In the genomic region with DNA sequence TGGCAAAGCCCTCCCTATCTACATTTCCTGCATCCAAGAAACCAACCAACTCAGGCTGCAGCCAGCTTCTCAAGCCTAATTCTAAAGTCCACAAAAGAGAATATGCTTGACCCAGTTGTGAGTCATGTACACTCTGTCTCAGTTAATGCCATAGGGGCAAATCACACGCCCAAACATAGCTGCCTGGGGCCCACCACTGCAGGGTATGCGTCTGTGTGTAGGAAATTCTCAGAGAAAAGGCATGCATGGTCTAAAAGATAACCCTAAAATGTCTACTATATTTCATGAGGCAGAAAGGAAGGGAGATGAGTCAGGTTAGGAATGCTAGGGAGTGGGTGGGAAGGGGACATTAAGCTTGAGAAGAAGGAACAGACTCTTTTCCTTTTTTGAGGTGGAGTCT, we compare ENCODE assay signal across 15 cellular contexts. TPM values are rescaled to one million over a fixed set of nuclear protein-coding genes. Genes with fewer than 3 reads are reported as not detected.
DNase-seq lines count a peak whose midpoint lies in the region; ATAC-seq, FAIRE-seq and TF ChIP-seq lines count a peak whose summit lies in the region.
"Had no signal": no experiment of that assay in that cellular context is flagged by ENCODE, and none has a peak within 500 bp of the region (broad histone marks: within the 10 kb centered on the region; RNA-seq: fewer than 3 reads in every experiment).

No MANE protein-coding gene starts in this region.

- no peak for TF ChIP-seq CTCF in epithelial cell of esophagus (IDR thresholded peaks at IDR 0.05; ENCODE audit: insufficient read depth, low read depth, low read length, missing control alignments)
- TF ChIP-seq CTCF in osteocyte (IDR thresholded peaks at IDR 0.05), result no peak
- no peak for TF ChIP-seq CTCF in heart left ventricle (IDR thresholded peaks at IDR 0.05)
- no peak for TF ChIP-seq CTCF in CD14-positive monocyte (IDR thresholded peaks at IDR 0.05)

- 58 to 70% (median 63%) methylated on average over 2 of the region's 2 CpGs for WGBS in heart left ventricle, 4 donors

- peak; percentile 97 for DNase-seq in EL
- peak; percentile 36 for DNase-seq in RCC 7860 (ENCODE audit: low spot score)
- peak; percentile 74 for DNase-seq in epithelial cell of esophagus (ENCODE audit: low read depth)
- DNase-seq in osteocyte (ENCODE audit: extremely low spot score, unreplicated experiment), result no peak
- no peak for DNase-seq in heart left ventricle
- no peak for DNase-seq in CD14-positive monocyte (ENCODE audit: low spot score)
- DNase-seq in effector CD8-positive, alpha-beta T cell (lab: John Stamatoyannopoulos, UW), result no peak
- DNase-seq in NCI-H748 (lab: John Stamatoyannopoulos, UW; ENCODE audit: unreplicated experiment), result no peak
- DNase-seq: activated T-cell treated with anti-CD3 and anti-CD28 coated beads, Interleukin-2, amount 50 U/mL, for 72 hours; left cardiac atrium; MV-4-11; SJCRH30 had no signal

- H3K36me3 Mint-ChIP-seq in osteocyte (ENCODE audit: unreplicated experiment) (no peaks in the 10 kb centered on the region), CD14-positive monocyte (peaks cover 2 to 4% of the 10 kb centered on the region in 2 donors)
- H3K36me3 Mint-ChIP-seq: stimulated activated memory B cell treated with anti-CD40 and anti-IgM and Interleukin-4, amounts not matched to agents 10 μg/mL and 1 μg/mL and 100 μg/mL, for 72 hours had no signal

- intact Hi-C loops in heart left ventricle (cut with DNase I), result no loop called here
- intact Hi-C loops in CD14-positive monocyte (cut with micrococcal nuclease), result no loop called here

- no peaks in the 10 kb centered on the region for H3K27me3 Mint-ChIP-seq in osteocyte (ENCODE audit: unreplicated experiment)
- peaks cover 0 to 2% (median 0%) of the 10 kb centered on the region in 3 donors for H3K27me3 Mint-ChIP-seq in CD14-positive monocyte (ENCODE audit: low read depth in 3 of 3)
- H3K27me3 Mint-ChIP-seq: stimulated activated memory B cell treated with anti-CD40 and anti-IgM and Interleukin-4, amounts not matched to agents 10 μg/mL and 1 μg/mL and 100 μg/mL, for 72 hours had no signal

- no peaks in the 10 kb centered on the region for H3K9me3 Mint-ChIP-seq in osteocyte (ENCODE audit: unreplicated experiment)
- H3K9me3 Mint-ChIP-seq in CD14-positive monocyte, result peaks cover 2 to 19% (median 15%) of the 10 kb centered on the region in 7 donors
- H3K9me3 Mint-ChIP-seq: stimulated activated memory B cell treated with anti-CD40 and anti-IgM and Interleukin-4, amounts not matched to agents 10 μg/mL and 1 μg/mL and 100 μg/mL, for 72 hours had no signal

- FAIRE-seq in RCC 7860 (lab: Jason Lieb, UNC), result no peak
- FAIRE-seq: GM12892 had no signal

- peaks cover 0 to 21% (median 12%) of the 10 kb centered on the region in 12 donors for H3K4me1 ChIP-seq in heart left ventricle
- H3K4me1 ChIP-seq: SJCRH30 had no signal

- peaks cover 0 to 10% (median 0%) of the 10 kb centered on the region in 12 donors for H3K9me3 ChIP-seq in heart left ventricle
- H3K9me3 ChIP-seq: SJCRH30 had no signal

- no peak overlapping the region for H3K4me3 Mint-ChIP-seq in osteocyte (ENCODE audit: unreplicated experiment)
- no peak overlapping the region for H3K4me3 Mint-ChIP-seq in CD14-positive monocyte
- H3K4me3 Mint-ChIP-seq: activated T-cell treated with anti-CD3 and anti-CD28 coated beads, Interleukin-2, amount 50 U/mL, for 72 hours; stimulated activated memory B cell treated with anti-CD40 and anti-IgM and Interleukin-4, amounts not matched to agents 10 μg/mL and 1 μg/mL and 100 μg/mL, for 72 hours had no signal

- H3K27ac Mint-ChIP-seq in osteocyte (ENCODE audit: unreplicated experiment) (peak overlapping the region; percentile 62), CD14-positive monocyte (peak overlapping the region in 2 of 7 donors; percentile 46 to 57)
- H3K27ac Mint-ChIP-seq: activated T-cell treated with anti-CD3 and anti-CD28 coated beads, Interleukin-2, amount 50 U/mL, for 72 hours; stimulated activated memory B cell treated with anti-CD40 and anti-IgM and Interleukin-4, amounts not matched to agents 10 μg/mL and 1 μg/mL and 100 μg/mL, for 72 hours had no signal

- no peak for TF ChIP-seq POLR2A in heart left ventricle (IDR thresholded peaks at IDR 0.05)

- no peaks in the 10 kb centered on the region for H3K27me3 ChIP-seq in heart left ventricle
- H3K27me3 ChIP-seq: cardiac muscle cell, SJCRH30 had no signal

- H3K4me3 ChIP-seq in epithelial cell of esophagus (ENCODE audit: low read length), result no peak overlapping the region
- no peak overlapping the region for H3K4me3 ChIP-seq in heart left ventricle
- H3K4me3 ChIP-seq: cardiac muscle cell, SJCRH30 had no signal

- ATAC-seq in heart left ventricle, result no peak
- ATAC-seq: activated T-cell treated with anti-CD3 and anti-CD28 coated beads, Interleukin-2, amount 50 U/mL, for 72 hours; left cardiac atrium; stimulated activated memory B cell treated with anti-CD40 and anti-IgM and Interleukin-4, amounts not matched to agents 10 μg/mL and 1 μg/mL and 100 μg/mL, for 72 hours had no signal

- H3K36me3 ChIP-seq in heart left ventricle, result no peaks in the 10 kb centered on the region
- H3K36me3 ChIP-seq: cardiac muscle cell, SJCRH30 had no signal

- H3K4me1 Mint-ChIP-seq in osteocyte (ENCODE audit: unreplicated experiment), result peaks cover 5% of the 10 kb centered on the region
- peaks cover 38% of the 10 kb centered on the region for H3K4me1 Mint-ChIP-seq in CD14-positive monocyte

- no peak overlapping the region for H3K27ac ChIP-seq in heart left ventricle
- H3K27ac ChIP-seq: cardiac muscle cell, SJCRH30 had no signal

RNA-seq across cellular contexts. Expression of gene SPTLC2, which starts 22.3 kb away (rescaled TPM):
- total RNA-seq in osteocyte, result 28.1 and 31.3 TPM in 2 replicates
- 10 to 100 TPM in 8 of 9 donors, 1 to 10 TPM in 1; 8.2 to 25.2 (median 11.2) TPM for total RNA-seq in heart left ventricle
- 10 to 100 TPM in 1 of 2 donors, 1 to 10 TPM in 1; 3.8 to 12.0 TPM for polyA plus RNA-seq in heart left ventricle
- 10 to 100 TPM; 73.1 to 81.9 TPM for polyA plus RNA-seq in CD14-positive monocyte

Comparison
In these comparisons a context has a peak if more than half of its experiments do, and no peak if none do; other contexts are left out.
1. DNase-seq: peak in EL (single experiment), RCC 7860 (single experiment) and epithelial cell of esophagus (single experiment); none in osteocyte (single experiment), heart left ventricle (0 of 5), CD14-positive monocyte (single experiment), effector CD8-positive, alpha-beta T cell (single experiment) and NCI-H748 (single experiment).